28 cellular contexts compared by ENCODE assay signal in the genomic region with DNA sequence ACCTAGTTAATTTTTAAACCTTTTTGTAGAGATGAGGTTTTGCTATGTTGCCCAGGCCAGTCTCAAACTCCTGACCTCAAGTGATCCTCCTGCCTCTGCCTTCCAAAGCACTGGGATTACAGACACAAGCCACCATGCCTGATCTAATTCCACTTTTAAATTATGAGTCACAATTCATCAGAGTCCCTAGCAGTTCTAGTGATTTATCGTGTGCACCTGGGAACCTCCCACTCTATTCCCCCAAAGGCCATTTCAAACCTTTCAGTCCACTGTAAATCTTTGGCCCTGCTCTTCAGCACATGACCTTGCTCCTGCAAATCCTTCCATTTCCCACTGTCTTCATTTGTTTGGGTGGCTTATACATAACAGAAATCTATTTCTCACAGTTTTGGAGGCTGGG.
"Had no signal": no experiment of that assay in that cellular context is flagged by ENCODE, and none has a peak within 500 bp of the region (broad histone marks: within the 10 kb centered on the region; RNA-seq: fewer than 3 reads in every experiment).

No MANE protein-coding gene starts in this region.

- H2AFZ ChIP-seq: hepatocyte, neural progenitor cell, parathyroid adenoma had no signal

- H3K79me2 ChIP-seq: hepatocyte, parathyroid adenoma had no signal

- H3K9me3 ChIP-seq: colonic mucosa, gastroesophageal sphincter, heart left ventricle, left lung, sigmoid colon, stomach, testis, tibial artery, upper lobe of left lung had no signal

- H3K4me3 Mint-ChIP-seq: dendritic cell treated with granulocyte-macrophage colony-stimulating factor and Interleukin-4, amounts not matched to agents 40 ng/mL and 50 ng/mL, for 4 days; endodermal cell; naive thymus-derived CD4-positive, alpha-beta T cell; nephron; neural progenitor cell; stimulated activated effector memory CD8-positive, alpha-beta T cell treated with anti-CD3 and anti-CD28 coated beads, Interleukin-12 subunit alpha, Interleukin-12 subunit beta, amount 100 ng/mL, for 72 hours had no signal

- H3K4me2 ChIP-seq: hepatocyte, neural progenitor cell had no signal

- H3K27ac ChIP-seq: colonic mucosa, epithelial cell of prostate, gastroesophageal sphincter, heart left ventricle, hepatocyte, left lung, neural progenitor cell, parathyroid adenoma, sigmoid colon, stomach, testis, tibial artery, upper lobe of left lung had no signal

- H3K36me3 ChIP-seq: colonic mucosa, gastroesophageal sphincter, heart left ventricle, left lung, neural progenitor cell, sigmoid colon, stomach, tibial artery, upper lobe of left lung had no signal

- H3K4me1 ChIP-seq: colonic mucosa, gastroesophageal sphincter, heart left ventricle, left lung, neural progenitor cell, parathyroid adenoma, sigmoid colon, stomach, testis, tibial artery, upper lobe of left lung had no signal

- H3K27ac Mint-ChIP-seq: dendritic cell treated with granulocyte-macrophage colony-stimulating factor and Interleukin-4, amounts not matched to agents 40 ng/mL and 50 ng/mL, for 4 days; endodermal cell; naive thymus-derived CD4-positive, alpha-beta T cell; nephron; neural progenitor cell; progenitor cell of endocrine pancreas; stimulated activated effector memory CD8-positive, alpha-beta T cell treated with anti-CD3 and anti-CD28 coated beads, Interleukin-12 subunit alpha, Interleukin-12 subunit beta, amount 100 ng/mL, for 72 hours had no signal

- H3K4me3 ChIP-seq: colonic mucosa, gastroesophageal sphincter, heart left ventricle, hepatocyte, left lung, neural progenitor cell, sigmoid colon, stomach, testis, tibial artery, upper lobe of left lung had no signal

- H3K9ac ChIP-seq: neural progenitor cell, parathyroid adenoma had no signal

- DNase-seq: colonic mucosa; effector CD8-positive, alpha-beta T cell; endodermal cell; foreskin fibroblast; heart left ventricle; kidney; left lung; mesendoderm; midbrain; naive thymus-derived CD4-positive, alpha-beta T cell; sigmoid colon; stimulated activated CD4-positive, alpha-beta T cell treated with anti-CD3 and anti-CD28 coated beads, Interleukin-2, amount 100 ng/mL, for 24 hours; stimulated activated CD4-positive, alpha-beta T cell treated with anti-CD3 and anti-CD28 coated beads, Interleukin-4, amount 100 ng/mL, for 24 hours; stimulated activated naive CD4-positive, alpha-beta T cell treated with Interleukin-2 at 50 U/mL for 16 hours; stomach; testis; tibial artery; upper lobe of left lung had no signal

- H3K36me3 Mint-ChIP-seq: naive thymus-derived CD4-positive, alpha-beta T cell; neural progenitor cell; stimulated activated effector memory CD8-positive, alpha-beta T cell treated with anti-CD3 and anti-CD28 coated beads, Interleukin-12 subunit alpha, Interleukin-12 subunit beta, amount 100 ng/mL, for 72 hours had no signal

- H3K9me3 Mint-ChIP-seq: dendritic cell treated with granulocyte-macrophage colony-stimulating factor and Interleukin-4, amounts not matched to agents 40 ng/mL and 50 ng/mL, for 4 days; endodermal cell; nephron; neural progenitor cell; stimulated activated effector memory CD8-positive, alpha-beta T cell treated with anti-CD3 and anti-CD28 coated beads, Interleukin-12 subunit alpha, Interleukin-12 subunit beta, amount 100 ng/mL, for 72 hours had no signal

- H3K4me1 Mint-ChIP-seq: endodermal cell; naive thymus-derived CD4-positive, alpha-beta T cell; nephron; neural progenitor cell; stimulated activated effector memory CD8-positive, alpha-beta T cell treated with anti-CD3 and anti-CD28 coated beads, Interleukin-12 subunit alpha, Interleukin-12 subunit beta, amount 100 ng/mL, for 72 hours had no signal

- H3K27me3 ChIP-seq: colonic mucosa, left lung, neural progenitor cell, sigmoid colon, testis, tibial artery, upper lobe of left lung had no signal

- FAIRE-seq: kidney, urothelium cell line had no signal
